Comparison of ENCODE assay signal across 2 cellular contexts in genomic region chr2:184419744-184420143, GRCh38.
TF ChIP-seq lines count a peak whose summit lies in the region.

No MANE protein-coding gene starts in this region.

TF ChIP-seq in HCT116, 20 proteins besides CTCF, POLR2A, EP300 and RAD21:
- TF ChIP-seq CBX3 (IDR thresholded peaks at IDR 0.05; ENCODE audit: low read depth) (no peak), REST (IDR thresholded peaks at IDR 0.05; ENCODE audit: low read depth) (no peak), TCF7L2 (IDR thresholded peaks at IDR 0.05; ENCODE audit: borderline replicate concordance, extremely low read depth, insufficient read depth, insufficient read length) (no peak), EGR1 (IDR thresholded peaks at IDR 0.05; ENCODE audit: low read depth) (no peak), FOSL1 (IDR thresholded peaks at IDR 0.05; ENCODE audit: low read depth) (no peak), JUND (IDR thresholded peaks at IDR 0.05) (no peak), ZNF274 (IDR thresholded peaks at IDR 0.05; ENCODE audit: low read depth, low read length) (no peak), YY1 (IDR thresholded peaks at IDR 0.05; ENCODE audit: extremely low read depth, insufficient replicate concordance, low read depth, low read length) (no peak), CEBPB (IDR thresholded peaks at IDR 0.05; ENCODE audit: low read depth) (no peak), ELF1 (IDR thresholded peaks at IDR 0.05; ENCODE audit: borderline replicate concordance, low read depth) (no peak), EZH2phosphoT487 (IDR thresholded peaks at IDR 0.05; ENCODE audit: borderline replicate concordance) (no peak)

TF ChIP-seq in GM12878, 131 proteins besides CTCF, POLR2A, EP300 and RAD21:
- TF ChIP-seq CBX5 (IDR thresholded peaks at IDR 0.05; ENCODE audit: low read depth) (no peak), ZNF24 (IDR thresholded peaks at IDR 0.05) (no peak), MYC (IDR thresholded peaks at IDR 0.05; ENCODE audit: insufficient read depth, insufficient read length, insufficient replicate concordance, low read length, severe bottlenecking) (no peak), PML (IDR thresholded peaks at IDR 0.05; ENCODE audit: low read length) (no peak), NBN (IDR thresholded peaks at IDR 0.05) (no peak), RFX5 (IDR thresholded peaks at IDR 0.05; ENCODE audit: low read depth, low read length) (no peak), MLLT1 (IDR thresholded peaks at IDR 0.05) (no peak), HDAC6 (IDR thresholded peaks at IDR 0.05; ENCODE audit: unreplicated experiment) (no peak), KAT2A (conservative IDR thresholded peaks at IDR 0.05; ENCODE audit: control insufficient read depth, low read depth, low read length) (no peak), ZNF207 (IDR thresholded peaks at IDR 0.05; ENCODE audit: borderline replicate concordance) (no peak), NFIC (IDR thresholded peaks at IDR 0.05; ENCODE audit: low read depth, low read length) (no peak), IKZF1 (conservative IDR thresholded peaks at IDR 0.05) (no peak), CHD2 (IDR thresholded peaks at IDR 0.05; ENCODE audit: borderline replicate concordance, low read depth, low read length) (no peak)
- TF ChIP-seq, protein P1, sequence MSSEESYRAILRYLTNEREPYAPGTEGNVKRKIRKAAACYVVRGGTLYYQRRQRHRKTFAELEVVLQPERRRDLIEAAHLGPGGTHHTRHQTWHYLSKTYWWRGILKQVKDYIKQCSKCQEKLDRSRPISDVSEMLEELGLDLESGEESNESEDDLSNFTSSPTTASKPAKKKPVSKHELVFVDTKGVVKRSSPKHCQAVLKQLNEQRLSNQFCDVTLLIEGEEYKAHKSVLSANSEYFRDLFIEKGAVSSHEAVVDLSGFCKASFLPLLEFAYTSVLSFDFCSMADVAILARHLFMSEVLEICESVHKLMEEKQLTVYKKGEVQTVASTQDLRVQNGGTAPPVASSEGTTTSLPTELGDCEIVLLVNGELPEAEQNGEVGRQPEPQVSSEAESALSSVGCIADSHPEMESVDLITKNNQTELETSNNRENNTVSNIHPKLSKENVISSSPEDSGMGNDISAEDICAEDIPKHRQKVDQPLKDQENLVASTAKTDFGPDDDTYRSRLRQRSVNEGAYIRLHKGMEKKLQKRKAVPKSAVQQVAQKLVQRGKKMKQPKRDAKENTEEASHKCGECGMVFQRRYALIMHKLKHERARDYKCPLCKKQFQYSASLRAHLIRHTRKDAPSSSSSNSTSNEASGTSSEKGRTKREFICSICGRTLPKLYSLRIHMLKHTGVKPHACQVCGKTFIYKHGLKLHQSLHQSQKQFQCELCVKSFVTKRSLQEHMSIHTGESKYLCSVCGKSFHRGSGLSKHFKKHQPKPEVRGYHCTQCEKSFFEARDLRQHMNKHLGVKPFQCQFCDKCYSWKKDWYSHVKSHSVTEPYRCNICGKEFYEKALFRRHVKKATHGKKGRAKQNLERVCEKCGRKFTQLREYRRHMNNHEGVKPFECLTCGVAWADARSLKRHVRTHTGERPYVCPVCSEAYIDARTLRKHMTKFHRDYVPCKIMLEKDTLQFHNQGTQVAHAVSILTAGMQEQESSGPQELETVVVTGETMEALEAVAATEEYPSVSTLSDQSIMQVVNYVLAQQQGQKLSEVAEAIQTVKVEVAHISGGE (CRISPR knock-in tag; IDR thresholded peaks at IDR 0.05), result no peak
